20 cellular contexts compared by ENCODE assay signal in genomic region chr1:106678661-106679060, GRCh38.
DNase-seq lines count a peak whose midpoint lies in the region; ATAC-seq and TF ChIP-seq lines count a peak whose summit lies in the region.
"Had no signal": no experiment of that assay in that cellular context is flagged by ENCODE, and none has a peak within 500 bp of the region (broad histone marks: within the 10 kb centered on the region; RNA-seq: fewer than 3 reads in every experiment).

No MANE protein-coding gene starts in this region.

- DNase-seq in AG09309 (ENCODE audit: low read depth), result peak; percentile 23
- DNase-seq in G401 (ENCODE audit: low spot score), result peak; percentile 47
- peak; percentile 28 for DNase-seq in RWPE1 (ENCODE audit: low spot score)
- peak; percentile 14 for DNase-seq in fibroblast of mammary gland (ENCODE audit: low read depth)
- DNase-seq in WTC11 (ENCODE audit: low spot score), result no peak
- DNase-seq in NCI-H1417 treated with DMSO at 0.1 percent for 48 hours (lab: John Stamatoyannopoulos, UW), result no peak
- no peak for DNase-seq in activated naive CD4-positive, alpha-beta T cell treated with anti-CD3 and anti-CD28 coated beads, Interleukin-2, amount 50 U/mL, for 16 hours
- DNase-seq: AML-193; Caco-2; CD4-positive, CD25-positive, alpha-beta regulatory T cell; KBM-7; NCI-H1092; NCI-H2081 treated with DMSO at 0.1 percent for 48 hours; NCI-H345; NCI-H526; NK-92 treated with Interleukin-12 subunit alpha and Interleukin-12 subunit beta, amount 100 ng/mL, for 24 hours; RPMI8226; SJCRH30 had no signal

- no peaks in the 10 kb centered on the region for H3K27me3 Mint-ChIP-seq in stimulated activated memory B cell treated with anti-CD40 and anti-IgM and Interleukin-4, amounts not matched to agents 10 μg/mL and 1 μg/mL and 100 μg/mL, for 72 hours
- H3K27me3 Mint-ChIP-seq in WTC11 (ENCODE audit: low read depth), result no peaks in the 10 kb centered on the region
- H3K27me3 Mint-ChIP-seq: CD4-positive, CD25-positive, alpha-beta regulatory T cell had no signal

- POLR2A ChIA-PET in RWPE1 (lab: Yijun Ruan, JAX; ENCODE audit: low non-redundant PET) (no interaction called here), WTC11 (lab: Charles Lee) (no interaction called here)

- H3K36me3 Mint-ChIP-seq in stimulated activated memory B cell treated with anti-CD40 and anti-IgM and Interleukin-4, amounts not matched to agents 10 μg/mL and 1 μg/mL and 100 μg/mL, for 72 hours, result no peaks in the 10 kb centered on the region
- H3K36me3 Mint-ChIP-seq in WTC11, result no peaks in the 10 kb centered on the region
- H3K36me3 Mint-ChIP-seq: CD4-positive, CD25-positive, alpha-beta regulatory T cell had no signal

- no peaks in the 10 kb centered on the region for H3K9me3 Mint-ChIP-seq in stimulated activated memory B cell treated with anti-CD40 and anti-IgM and Interleukin-4, amounts not matched to agents 10 μg/mL and 1 μg/mL and 100 μg/mL, for 72 hours
- no peaks in the 10 kb centered on the region for H3K9me3 Mint-ChIP-seq in WTC11

- no peak for TF ChIP-seq CTCF in AG09309 (IDR thresholded peaks at IDR 0.05; ENCODE audit: control insufficient read depth, insufficient read depth, low read depth, low read length, missing control alignments)
- no peak for TF ChIP-seq CTCF in RWPE1 (conservative IDR thresholded peaks at IDR 0.05; ENCODE audit: low read depth)
- no peak for TF ChIP-seq CTCF in fibroblast of mammary gland (conservative IDR thresholded peaks at IDR 0.05; ENCODE audit: control insufficient read depth, insufficient read depth, low read depth, low read length)
- TF ChIP-seq CTCF in WTC11 (IDR thresholded peaks at IDR 0.05), result no peak

- CTCF ChIA-PET in RWPE1 (lab: Yijun Ruan, JAX), result interaction anchor here (0.6 kb wide), 1 partner anchor 927 kb away, joined by 3 read pairs; no protein-coding TSS in a partner anchor
- CTCF ChIA-PET in WTC11 (lab: Charles Lee), result no interaction called here

- no peak for ATAC-seq in stimulated activated memory B cell treated with anti-CD40 and anti-IgM and Interleukin-4, amounts not matched to agents 10 μg/mL and 1 μg/mL and 100 μg/mL, for 72 hours
- no peak for ATAC-seq in WTC11
- ATAC-seq: HCT116 had no signal

- in situ Hi-C loops in G401 (cut with HindIII; ENCODE audit: low sequenced_read_pairs), result no loop called here

- H3K4me3 Mint-ChIP-seq in stimulated activated memory B cell treated with anti-CD40 and anti-IgM and Interleukin-4, amounts not matched to agents 10 μg/mL and 1 μg/mL and 100 μg/mL, for 72 hours, result no peak overlapping the region
- no peak overlapping the region for H3K4me3 Mint-ChIP-seq in WTC11
- H3K4me3 Mint-ChIP-seq: CD4-positive, CD25-positive, alpha-beta regulatory T cell had no signal

- H3K27ac ChIP-seq in RWPE1, result no peak overlapping the region
- H3K27ac ChIP-seq: SJCRH30 had no signal

- H3K27ac Mint-ChIP-seq in stimulated activated memory B cell treated with anti-CD40 and anti-IgM and Interleukin-4, amounts not matched to agents 10 μg/mL and 1 μg/mL and 100 μg/mL, for 72 hours, result no peak overlapping the region
- H3K27ac Mint-ChIP-seq in WTC11, result no peak overlapping the region
- H3K27ac Mint-ChIP-seq: CD4-positive, CD25-positive, alpha-beta regulatory T cell had no signal

- H3K4me1 Mint-ChIP-seq in stimulated activated memory B cell treated with anti-CD40 and anti-IgM and Interleukin-4, amounts not matched to agents 10 μg/mL and 1 μg/mL and 100 μg/mL, for 72 hours, result no peaks in the 10 kb centered on the region
- peaks cover 21% of the 10 kb centered on the region for H3K4me1 Mint-ChIP-seq in WTC11
- H3K4me1 Mint-ChIP-seq: CD4-positive, CD25-positive, alpha-beta regulatory T cell had no signal

- H3K4me3 ChIP-seq in AG09309 (ENCODE audit: control insufficient read depth, low read depth, low read length) (no peak overlapping the region), fibroblast of mammary gland (ENCODE audit: control insufficient read depth, low read depth, low read length) (no peak overlapping the region)
- H3K4me3 ChIP-seq: SJCRH30 had no signal

TF ChIP-seq in WTC11, 78 proteins besides CTCF, POLR2A, EP300 and RAD21 (continues in another document):
- TF ChIP-seq FOXJ3 (CRISPR knock-in tag; IDR thresholded peaks at IDR 0.05; ENCODE audit: borderline replicate concordance), result no peak
- TF ChIP-seq ZBTB21 (CRISPR knock-in tag; IDR thresholded peaks at IDR 0.05; ENCODE audit: borderline replicate concordance), result no peak
- TF ChIP-seq MAX (CRISPR knock-in tag; IDR thresholded peaks at IDR 0.05), result no peak
- no peak for TF ChIP-seq AFF4 (CRISPR knock-in tag; IDR thresholded peaks at IDR 0.05; ENCODE audit: borderline replicate concordance)
- no peak for TF ChIP-seq ATF3 (CRISPR knock-in tag; conservative IDR thresholded peaks at IDR 0.05)
- TF ChIP-seq IRF2 (CRISPR knock-in tag; IDR thresholded peaks at IDR 0.05; ENCODE audit: borderline replicate concordance, low read depth), result no peak
- TF ChIP-seq ZNF281 (CRISPR knock-in tag; IDR thresholded peaks at IDR 0.05), result no peak
- TF ChIP-seq NR3C1 (CRISPR knock-in tag; conservative IDR thresholded peaks at IDR 0.05; ENCODE audit: low read depth), result no peak
- TF ChIP-seq SP1 (CRISPR knock-in tag; conservative IDR thresholded peaks at IDR 0.05), result no peak

Comparison
In these comparisons a context has a peak if more than half of its experiments do, and no peak if none do; other contexts are left out.
1. DNase-seq: peak in AG09309 (single experiment), G401 (single experiment), RWPE1 (single experiment) and fibroblast of mammary gland (single experiment); none in WTC11 (single experiment), NCI-H1417 treated with DMSO at 0.1 percent for 48 hours (single experiment) and activated naive CD4-positive, alpha-beta T cell treated with anti-CD3 and anti-CD28 coated beads, Interleukin-2, amount 50 U/mL, for 16 hours (single experiment).